ENCODE assay signal across 9 cellular contexts in genomic region chr5:103041071-103041676, GRCh38.
DNase-seq lines count a peak whose midpoint lies in the region; ATAC-seq, FAIRE-seq and TF ChIP-seq lines count a peak whose summit lies in the region.
"Had no signal": no experiment of that assay in that cellular context is flagged by ENCODE, and none has a peak within 500 bp of the region (broad histone marks: within the 10 kb centered on the region; RNA-seq: fewer than 3 reads in every experiment).

No MANE protein-coding gene starts in this region.

- H3K9me3 Mint-ChIP-seq in astrocyte (ENCODE audit: unreplicated experiment) = no peaks in the 10 kb centered on the region
- H3K9me3 Mint-ChIP-seq: CD4-positive, alpha-beta memory T cell had no signal

- no peaks in the 10 kb centered on the region for H3K9me3 ChIP-seq in astrocyte (ENCODE audit: insufficient read depth, low read depth, low read length)
- no peaks in the 10 kb centered on the region for H3K9me3 ChIP-seq in T-helper 17 cell (ENCODE audit: control insufficient read depth, low read length, poor library complexity, severe bottlenecking)

- no peak overlapping the region for H3K27ac Mint-ChIP-seq in astrocyte (ENCODE audit: unreplicated experiment)
- no peak overlapping the region for H3K27ac Mint-ChIP-seq in T-helper 17 cell
- H3K27ac Mint-ChIP-seq: CD4-positive, alpha-beta memory T cell had no signal

- no peaks in the 10 kb centered on the region for H4K20me1 ChIP-seq in astrocyte (ENCODE audit: insufficient read depth, low read length)

- DNase-seq in NCI-H146 (lab: John Stamatoyannopoulos, UW) = peak; percentile 1
- no peak for DNase-seq in NCI-H146 treated with DMSO at 0.1 percent for 48 hours (lab: John Stamatoyannopoulos, UW; ENCODE audit: unreplicated experiment)
- peak; percentile 71 for DNase-seq in NCI-H1694 treated with DMSO at 0.1 percent for 48 hours (lab: John Stamatoyannopoulos, UW)
- DNase-seq in astrocyte (ENCODE audit: low read depth) = peak; percentile 27
- no peak for DNase-seq in left lobe of liver (ENCODE audit: low spot score)
- no peak for DNase-seq in NCI-H187 treated with DMSO at 0.1 percent for 48 hours (lab: John Stamatoyannopoulos, UW)
- no peak for DNase-seq in activated CD4-positive, alpha-beta T cell treated with anti-CD3 and anti-CD28 coated beads for 48 hours
- no peak for DNase-seq in T-helper 17 cell

- H3K4me3 ChIP-seq in astrocyte (ENCODE audit: insufficient read depth, low read depth, low read length) = no peak overlapping the region

- H3K27ac ChIP-seq in astrocyte (ENCODE audit: low read depth, low read length) = no peak overlapping the region

- H3K4me3 Mint-ChIP-seq in astrocyte (ENCODE audit: unreplicated experiment) (no peak overlapping the region), T-helper 17 cell (no peak overlapping the region)
- H3K4me3 Mint-ChIP-seq: CD4-positive, alpha-beta memory T cell had no signal

- H3K36me3 Mint-ChIP-seq in astrocyte (ENCODE audit: low read depth, unreplicated experiment) = no peaks in the 10 kb centered on the region
- H3K36me3 Mint-ChIP-seq in T-helper 17 cell (ENCODE audit: low read depth) = peaks cover 2% of the 10 kb centered on the region
- H3K36me3 Mint-ChIP-seq: CD4-positive, alpha-beta memory T cell had no signal

- H3K27me3 ChIP-seq in astrocyte (ENCODE audit: insufficient read depth, low read length) = no peaks in the 10 kb centered on the region

- no peaks in the 10 kb centered on the region for H3K4me1 Mint-ChIP-seq in astrocyte (ENCODE audit: low read depth, unreplicated experiment)
- H3K4me1 Mint-ChIP-seq in T-helper 17 cell = peaks cover 6% of the 10 kb centered on the region
- H3K4me1 Mint-ChIP-seq: CD4-positive, alpha-beta memory T cell had no signal

- no peak overlapping the region for H3K9ac ChIP-seq in astrocyte (ENCODE audit: low read length)

- no peak overlapping the region for H3K4me2 ChIP-seq in astrocyte (ENCODE audit: low read length)

- H3K36me3 ChIP-seq in astrocyte (ENCODE audit: insufficient read depth, low read length) = no peaks in the 10 kb centered on the region

- peak; percentile 17 for FAIRE-seq in astrocyte (lab: Jason Lieb, UNC)

- TF ChIP-seq CTCF in astrocyte (IDR thresholded peaks at IDR 0.05; ENCODE audit: insufficient read depth, low read depth, low read length) = peak; percentile 41

- no peaks in the 10 kb centered on the region for H3K79me2 ChIP-seq in astrocyte (ENCODE audit: insufficient read depth, low read length)

- H3K4me1 ChIP-seq in astrocyte (ENCODE audit: insufficient read depth, low read length) = no peaks in the 10 kb centered on the region

- H2AFZ ChIP-seq in astrocyte (ENCODE audit: low read depth, low read length) = no peak overlapping the region

- ATAC-seq in left lobe of liver = peak; percentile 63
- ATAC-seq in T-helper 17 cell = no peak

- H3K27me3 Mint-ChIP-seq in astrocyte (ENCODE audit: low read depth, unreplicated experiment) (no peaks in the 10 kb centered on the region), T-helper 17 cell (peaks cover 39% of the 10 kb centered on the region)

Comparison
In these comparisons a context has a peak if more than half of its experiments do, and no peak if none do; other contexts are left out.
1. DNase-seq: peak in NCI-H146 (single experiment), NCI-H1694 treated with DMSO at 0.1 percent for 48 hours (single experiment) and astrocyte (single experiment); none in NCI-H146 treated with DMSO at 0.1 percent for 48 hours (single experiment), left lobe of liver (single experiment), NCI-H187 treated with DMSO at 0.1 percent for 48 hours (single experiment), activated CD4-positive, alpha-beta T cell treated with anti-CD3 and anti-CD28 coated beads for 48 hours (single experiment) and T-helper 17 cell (0 of 3).